In genomic region chr20:8388707-8389106, GRCh38 we compare ENCODE assay signal across 18 cellular contexts.
DNase-seq lines count a peak whose midpoint lies in the region; TF ChIP-seq lines count a peak whose summit lies in the region.
"Had no signal": no experiment of that assay in that cellular context is flagged by ENCODE, and none has a peak within 500 bp of the region (broad histone marks: within the 10 kb centered on the region; RNA-seq: fewer than 3 reads in every experiment).

No MANE protein-coding gene starts in this region.

- CTCF ChIA-PET in SK-N-SH (lab: Yijun Ruan, JAX): interaction anchor here (0.7 to 5.5 kb wide), 13 partner anchors 12 to 452 kb away, joined by 3 to 60 read pairs (median 6); partner anchors contain the start of gene PLCB1

- peak overlapping the region; percentile 15; the same call in 1 of the 2 replicates for H3K4me2 ChIP-seq in SK-N-SH
- H3K4me2 ChIP-seq: PC-9, smooth muscle cell had no signal

- TF ChIP-seq CTCF in SK-N-SH (IDR thresholded peaks at IDR 0.05): no peak

- H3K27me3 ChIP-seq in SK-N-SH (ENCODE audit: insufficient read depth): no peaks in the 10 kb centered on the region
- H3K27me3 ChIP-seq: tibial artery had no signal

- peak overlapping the region; percentile 37; the same call in 1 of the 2 replicates for H3K9ac ChIP-seq in SK-N-SH

- no peak overlapping the region for H2AFZ ChIP-seq in SK-N-SH (ENCODE audit: low read depth)
- H2AFZ ChIP-seq: PC-9 had no signal

- WGBS in SK-N-SH (ENCODE audit: low lambda C conversion rate): 80% methylated on average over 1 of the region's 1 CpG

- POLR2A ChIA-PET in SK-N-SH (lab: Yijun Ruan, JAX): no interaction called here

- H3F3A ChIP-seq in SK-N-SH (replicated peaks; ENCODE audit: insufficient read depth): peaks cover 15% of the 10 kb centered on the region

- H3K9me3 ChIP-seq in SK-N-SH: no peaks in the 10 kb centered on the region
- H3K9me3 ChIP-seq: tibial artery had no signal

- H3K4me3 ChIP-seq in SK-N-SH (ENCODE audit: low read depth in 2 of 2, low read length in 1 of 2): no peak overlapping the region
- H3K4me3 ChIP-seq: K562, PC-9, smooth muscle cell, tibial artery had no signal

- no peaks in the 10 kb centered on the region for H4K20me1 ChIP-seq in SK-N-SH (ENCODE audit: insufficient read depth)

- peak overlapping the region; percentile 44 to 88; a peak in 3 of 4 replicates for H3K27ac ChIP-seq in SK-N-SH (ENCODE audit: low read depth in 2 of 2, low read length in 1 of 2)
- H3K27ac ChIP-seq: PC-9, tibial artery had no signal

- peaks cover 14 to 22% of the 10 kb centered on the region in 2 experiments; a peak in 3 of 4 replicates for H3K4me1 ChIP-seq in SK-N-SH (ENCODE audit: control insufficient read depth in 1 of 2, insufficient read depth in 2 of 2, low read depth in 1 of 2, low read length in 1 of 2)

- peaks cover 0 to 1% of the 10 kb centered on the region in 2 experiments for H3K36me3 ChIP-seq in SK-N-SH (replicated peaks in 1 of 2; ENCODE audit: control insufficient read depth in 1 of 2, insufficient read depth in 2 of 2, low read length in 1 of 2)
- H3K36me3 ChIP-seq: tibial artery had no signal

- no peak for TF ChIP-seq EP300 in SK-N-SH (IDR thresholded peaks at IDR 0.05; ENCODE audit: borderline replicate concordance in 1 of 2, low read depth in 1 of 2, low read length in 1 of 2)

- H3K79me2 ChIP-seq in SK-N-SH (ENCODE audit: insufficient read depth): no peaks in the 10 kb centered on the region

- DNase-seq in GM03348 (ENCODE audit: low spot score) (peak; percentile 9), SK-N-SH (no peak), fibroblast of gingiva (ENCODE audit: low read depth) (peak; percentile 18), putamen (ENCODE audit: low spot score) (peak; percentile 50), NCI-H2171 (lab: John Stamatoyannopoulos, UW) (no peak)
- no peak for DNase-seq in activated effector memory CD4-positive, alpha-beta T cell treated with anti-CD3 and anti-CD28 coated beads, Interleukin-2, amount 50 U/mL, for 16 hours
- no peak for DNase-seq in activated CD8-positive, alpha-beta memory T cell treated with anti-CD3 and anti-CD28 coated beads, Interleukin-2, amount 50 U/mL, for 48 hours
- DNase-seq: activated CD4-positive, alpha-beta T cell treated with anti-CD3 and anti-CD28 coated beads, Interleukin-2, amount 10 ng/mL, durations not matched to agents 24 days and 14 days; activated effector memory CD4-positive, alpha-beta T cell treated with Interleukin-2 at 50 U/mL for 16 hours; effector CD8-positive, alpha-beta T cell; left colon; natural killer cell; PC-9; stimulated activated CD4-positive, alpha-beta T cell treated with anti-CD3 and anti-CD28 coated beads, Interleukin-2, amount 100 ng/mL, for 48 hours; stimulated activated naive CD4-positive, alpha-beta T cell treated with Interleukin-2 at 50 U/mL for 16 hours; tibial artery had no signal

- H3K9me2 ChIP-seq in SK-N-SH: no peaks in the 10 kb centered on the region

- no peak for TF ChIP-seq RAD21 in SK-N-SH (IDR thresholded peaks at IDR 0.05; ENCODE audit: low read length)

TF ChIP-seq in SK-N-SH, 30 proteins besides CTCF, POLR2A, EP300 and RAD21:
- TF ChIP-seq MEF2A (IDR thresholded peaks at IDR 0.05; ENCODE audit: borderline replicate concordance, low read depth) (no peak), PBX3 (IDR thresholded peaks at IDR 0.05) (peak; percentile 33; the same call in 1 of the 2 replicates), ELF1 (IDR thresholded peaks at IDR 0.05) (no peak), RXRA (IDR thresholded peaks at IDR 0.05; ENCODE audit: borderline replicate concordance, low read depth) (no peak), NFIC (IDR thresholded peaks at IDR 0.05; ENCODE audit: borderline replicate concordance) (peak; percentile 62; the same call in 1 of the 2 replicates), IRF3 (IDR thresholded peaks at IDR 0.05; ENCODE audit: low read depth, low read length) (no peak)

Comparison
In these comparisons a context has a peak if more than half of its experiments do, and no peak if none do; other contexts are left out.
1. DNase-seq: peak in GM03348 (single experiment), fibroblast of gingiva (single experiment) and putamen (single experiment); none in SK-N-SH (single experiment), NCI-H2171 (single experiment), activated effector memory CD4-positive, alpha-beta T cell treated with anti-CD3 and anti-CD28 coated beads, Interleukin-2, amount 50 U/mL, for 16 hours (single experiment) and activated CD8-positive, alpha-beta memory T cell treated with anti-CD3 and anti-CD28 coated beads, Interleukin-2, amount 50 U/mL, for 48 hours (single experiment).